8 cellular contexts compared by ENCODE assay signal in the genomic region with DNA sequence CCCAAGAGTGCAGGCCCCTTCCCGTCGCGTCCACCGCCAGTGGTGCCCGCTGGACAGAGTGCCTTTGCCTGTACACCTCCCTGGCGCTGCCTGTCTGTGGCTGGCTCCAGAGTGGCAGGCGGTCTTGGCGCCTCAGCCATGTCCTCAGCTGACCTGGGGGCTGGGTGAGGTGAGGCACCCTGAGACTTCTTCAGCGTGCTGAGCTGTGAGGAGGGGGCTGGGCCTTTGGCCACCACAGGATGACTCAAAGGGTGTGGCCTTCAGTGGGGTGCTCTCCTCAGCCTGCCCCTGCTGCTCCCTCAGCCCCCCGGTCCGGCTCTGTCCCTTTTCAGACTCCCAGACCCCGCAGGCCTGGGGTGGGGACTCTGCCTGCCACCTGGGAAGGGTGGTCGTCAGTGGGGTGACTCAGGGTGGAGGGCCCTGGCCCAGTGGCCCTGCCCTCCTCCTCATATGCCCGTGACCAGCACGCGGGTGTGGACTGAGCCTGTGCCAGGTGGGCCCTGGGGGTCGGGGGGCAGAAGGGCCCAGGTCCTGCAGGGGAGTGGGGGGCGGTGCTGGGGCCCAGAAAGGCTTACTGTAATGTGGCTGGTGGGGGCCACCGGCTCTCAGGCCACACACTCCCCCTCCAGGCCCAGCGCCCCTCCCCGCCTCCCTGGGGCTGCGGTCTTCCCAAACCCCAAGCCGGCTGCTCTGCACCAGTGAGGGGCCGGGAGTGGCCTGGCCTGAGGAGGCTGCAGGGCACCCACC. TPM values are rescaled to one million over a fixed set of nuclear protein-coding genes. Genes with fewer than 3 reads are reported as not detected.
DNase-seq lines count a peak whose midpoint lies in the region; ATAC-seq and TF ChIP-seq lines count a peak whose summit lies in the region.

No MANE protein-coding gene starts in this region.

- H3K4me1 ChIP-seq in NT2/D1 (ENCODE audit: insufficient read depth, insufficient read length) (peaks cover 18% of the 10 kb centered on the region), breast epithelium (peaks cover 17 to 48% of the 10 kb centered on the region in 2 donors), right lobe of liver (peaks cover 0 to 37% (median 16%) of the 10 kb centered on the region in 4 donors), transverse colon (peaks cover 36 to 62% (median 48%) of the 10 kb centered on the region in 4 donors)

- in situ Hi-C loops in transverse colon (cut with MboI; ENCODE audit: low pct_ligation_motif_present in 1 of 4, low pct_unique_long_range_greater_than_20kb in 1 of 4, low sequenced_read_pairs in 3 of 4) (loop anchor here in 2 of 4 donors (5.0 to 10.0 kb wide), 2 partner anchors 50 to 98 kb away; no protein-coding TSS in a partner anchor), brain microvascular endothelial cell (cut with HindIII; ENCODE audit: low pct_ligation_motif_present, low sequenced_read_pairs) (no loop called here)

- no peak for TF ChIP-seq POLR2A in breast epithelium (IDR thresholded peaks at IDR 0.05)
- TF ChIP-seq POLR2A in right lobe of liver (IDR thresholded peaks at IDR 0.05) = no peak
- TF ChIP-seq POLR2A in transverse colon (IDR thresholded peaks at IDR 0.05) = no peak

- DNase-seq in EL (peak; percentile 26), NT2/D1 (ENCODE audit: low read depth, low spot score) (no peak), breast epithelium (ENCODE audit: low spot score in 2 of 2) (peak; percentile 76 to 78), right lobe of liver (peak; percentile 76 to 81 (median 78)), transverse colon (peak; percentile 75), brain microvascular endothelial cell (no peak), SIG-M5 (lab: John Stamatoyannopoulos, UW) (no peak), occipital lobe (lab: John Stamatoyannopoulos, UW) (no peak)

- no peak for TF ChIP-seq EP300 in transverse colon (IDR thresholded peaks at IDR 0.05; ENCODE audit: low read depth)

- intact Hi-C loops in breast epithelium (cut with DNase I; ENCODE audit: low total_unique reads) (no loop called here), right lobe of liver (cut with DNase I) (loop anchor here in 1 of 2 donors (10.0 kb wide), 1 partner anchor 60 kb away; no protein-coding TSS in a partner anchor), transverse colon (cut with DNase I; ENCODE audit: low total_unique reads) (no loop called here)

- H3K9ac ChIP-seq in NT2/D1 (ENCODE audit: insufficient read length, low read depth) = peak overlapping the region; percentile 72

- H3K27me3 ChIP-seq in NT2/D1 (ENCODE audit: insufficient read depth, insufficient read length) = peaks cover 13% of the 10 kb centered on the region
- H3K27me3 ChIP-seq in breast epithelium = peaks cover 0 to under 1% of the 10 kb centered on the region in 2 donors
- no peaks in the 10 kb centered on the region for H3K27me3 ChIP-seq in right lobe of liver
- H3K27me3 ChIP-seq in transverse colon = peaks cover under 1% of the 10 kb centered on the region
- H3K27me3 ChIP-seq in brain microvascular endothelial cell (replicated peaks) = no peaks in the 10 kb centered on the region

- no peaks in the 10 kb centered on the region for H3K9me3 ChIP-seq in NT2/D1 (ENCODE audit: insufficient read depth, low read length)
- no peaks in the 10 kb centered on the region for H3K9me3 ChIP-seq in breast epithelium
- no peaks in the 10 kb centered on the region for H3K9me3 ChIP-seq in right lobe of liver
- no peaks in the 10 kb centered on the region for H3K9me3 ChIP-seq in transverse colon

- peak; percentile 4 to 39 (median 6) for ATAC-seq in right lobe of liver

- H3K4me3 ChIP-seq in NT2/D1 (ENCODE audit: insufficient read length, low read depth) = peak overlapping the region; percentile 36
- peak overlapping the region; percentile 49 to 64 (median 52) for H3K4me3 ChIP-seq in breast epithelium
- H3K4me3 ChIP-seq in right lobe of liver = peak overlapping the region; percentile 35 to 58 (median 48)
- H3K4me3 ChIP-seq in transverse colon = peak overlapping the region; percentile 24 to 44 (median 38)
- H3K4me3 ChIP-seq in brain microvascular endothelial cell (ENCODE audit: low read depth, low read length) = no peak overlapping the region

- H3K36me3 ChIP-seq in NT2/D1 (ENCODE audit: insufficient read depth, insufficient read length, low read length) = no peaks in the 10 kb centered on the region
- H3K36me3 ChIP-seq in breast epithelium = no peaks in the 10 kb centered on the region
- H3K36me3 ChIP-seq in right lobe of liver = no peaks in the 10 kb centered on the region
- no peaks in the 10 kb centered on the region for H3K36me3 ChIP-seq in transverse colon
- H3K36me3 ChIP-seq in brain microvascular endothelial cell (replicated peaks) = no peaks in the 10 kb centered on the region

- WGBS in right lobe of liver (ENCODE audit: insufficient coverage, low coverage, low lambda C conversion rate, missing lambda C conversion rate) = 20% methylated on average over 2 of the region's 24 CpGs
- 57 to 72% methylated on average over 3 to 8 of the region's 24 CpGs for WGBS in transverse colon (ENCODE audit: low coverage in 1 of 2), 2 donors

- TF ChIP-seq CTCF in breast epithelium (IDR thresholded peaks at IDR 0.05) (no peak), right lobe of liver (IDR thresholded peaks at IDR 0.05) (no peak), transverse colon (IDR thresholded peaks at IDR 0.05) (no peak), brain microvascular endothelial cell (IDR thresholded peaks at IDR 0.05; ENCODE audit: low read depth, low read length, missing control alignments) (no peak)

- H3K27ac ChIP-seq in breast epithelium (peak overlapping the region; percentile 94 to 99), right lobe of liver (peak overlapping the region; percentile 79 to 97 (median 83)), transverse colon (peak overlapping the region; percentile 86 to 97 (median 92)), brain microvascular endothelial cell (no peak overlapping the region)

RNA-seq across cellular contexts. Expression of a gene that starts 15.9 kb away (rescaled TPM):
- 10 to 100 TPM; 20.6 to 59.3 (median 39.5) TPM for total RNA-seq in breast epithelium
- total RNA-seq in right lobe of liver = 10 to 100 TPM; 26.0 to 56.4 (median 47.8) TPM
- total RNA-seq in transverse colon = 10 to 100 TPM; 31.0 to 37.9 (median 36.4) TPM
- 17.5 TPM for total RNA-seq in occipital lobe

RNA-seq across cellular contexts. Expression of a gene that starts 16.1 kb away (rescaled TPM):
- total RNA-seq in breast epithelium = 10 to 100 TPM; 16.6 to 22.4 (median 19.7) TPM
- total RNA-seq in right lobe of liver = 10 to 100 TPM; 15.1 to 19.0 (median 16.6) TPM
- 10 to 100 TPM; 10.1 to 24.4 (median 18.3) TPM for total RNA-seq in transverse colon
- 11.7 TPM for total RNA-seq in occipital lobe

RNA-seq across cellular contexts. Expression of a gene that starts 26.3 kb away (rescaled TPM):
- total RNA-seq in breast epithelium (10 to 100 TPM; 63.0 to 92.1 (median 87.1) TPM), right lobe of liver (10 to 100 TPM; 26.7 to 64.4 (median 32.8) TPM), transverse colon (100 to 1,000 TPM; 115 to 290 (median 147) TPM), occipital lobe (13.1 TPM)

Comparison
In these comparisons a context has a peak if more than half of its experiments do, and no peak if none do; other contexts are left out.
1. DNase-seq: peak in EL (single experiment), breast epithelium (2 of 2), right lobe of liver (3 of 3) and transverse colon (single experiment); none in NT2/D1 (single experiment), brain microvascular endothelial cell (single experiment), SIG-M5 (single experiment) and occipital lobe (single experiment).